Comparison of ENCODE assay signal across 14 cellular contexts in the genomic region with DNA sequence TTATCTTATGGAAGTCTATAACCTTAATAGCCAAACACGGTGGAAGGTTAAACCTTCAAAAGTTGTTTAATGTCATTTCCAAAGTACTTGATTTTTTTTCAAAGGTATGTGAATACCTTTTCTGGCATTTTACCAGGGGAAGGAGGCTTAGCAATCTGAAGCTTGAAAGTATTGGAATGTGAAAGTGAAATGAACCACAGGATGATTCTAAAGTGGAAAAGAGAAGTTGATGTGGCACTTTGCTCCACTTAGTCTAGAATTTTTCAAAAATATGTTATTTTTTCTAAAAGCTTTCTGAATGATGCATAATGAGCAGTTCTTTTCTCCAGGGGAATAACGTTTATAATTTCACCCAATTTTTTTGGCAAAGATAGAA. TPM values are rescaled to one million over a fixed set of nuclear protein-coding genes. Genes with fewer than 3 reads are reported as not detected.
A peak's percentile ranks its signal among the peaks of the same experiment; 100 is the strongest.
DNase-seq lines count a peak whose midpoint lies in the region; ATAC-seq, FAIRE-seq and TF ChIP-seq lines count a peak whose summit lies in the region.
"Had no signal": no experiment of that assay in that cellular context is flagged by ENCODE, and none has a peak within 500 bp of the region (broad histone marks: within the 10 kb centered on the region; RNA-seq: fewer than 3 reads in every experiment).

No MANE protein-coding gene starts in this region.

- H3K36me3 ChIP-seq in bronchial epithelial cell (ENCODE audit: control insufficient read depth, insufficient read depth, low read length): no peaks in the 10 kb centered on the region
- no peaks in the 10 kb centered on the region for H3K36me3 ChIP-seq in H7 (replicated peaks; ENCODE audit: control insufficient read depth, insufficient read depth, low read length)

- H3K27me3 Mint-ChIP-seq in mesothelial cell of epicardium (ENCODE audit: low read depth): no peaks in the 10 kb centered on the region

- DNase-seq in GM13976 (ENCODE audit: low spot score) (peak; percentile 34), bronchial epithelial cell (ENCODE audit: low read depth) (peak; percentile 18), mesothelial cell of epicardium (ENCODE audit: low spot score in 2 of 2, unreplicated experiment in 2 of 2) (no peak), H7 (no peak), SIG-M5 treated with dmso at 0.1 percent for 504 hours (lab: John Stamatoyannopoulos, UW; ENCODE audit: unreplicated experiment) (no peak)
- no peak for DNase-seq in stimulated activated CD4-positive, alpha-beta T cell treated with anti-CD3 and anti-CD28 coated beads, Interleukin-4, amount 100 ng/mL, for 1 hour
- DNase-seq in activated CD4-positive, CD25-positive, alpha-beta regulatory T cell treated with anti-CD3 and anti-CD28 coated beads, Interleukin-2, amount 50 U/mL, for 72 hours: no peak
- DNase-seq: amniotic stem cell; CD8-positive, alpha-beta T cell; T-helper 9 cell had no signal

- H3K9me3 Mint-ChIP-seq in mesothelial cell of epicardium: peaks cover 4% of the 10 kb centered on the region
- H3K9me3 Mint-ChIP-seq: CD8-positive, alpha-beta T cell had no signal

- H3K4me1 Mint-ChIP-seq in mesothelial cell of epicardium: peaks cover 8% of the 10 kb centered on the region

- H3K4me3 Mint-ChIP-seq in mesothelial cell of epicardium: no peak overlapping the region
- H3K4me3 Mint-ChIP-seq: CD8-positive, alpha-beta T cell had no signal

- peak overlapping the region; percentile 85 for H3K27ac Mint-ChIP-seq in mesothelial cell of epicardium
- H3K27ac Mint-ChIP-seq: CD8-positive, alpha-beta T cell had no signal

- H3K4me3 ChIP-seq in bronchial epithelial cell (ENCODE audit: low read depth, low read length) (no peak overlapping the region), H7 (ENCODE audit: insufficient read depth, low read depth, low read length) (no peak overlapping the region)
- H3K4me3 ChIP-seq: right atrium auricular region, suprapubic skin had no signal

- TF ChIP-seq CTCF in GM13976 (IDR thresholded peaks at IDR 0.05; ENCODE audit: borderline replicate concordance, control extremely low read depth, extremely low read depth, insufficient read depth, missing control alignments) (no peak), bronchial epithelial cell (IDR thresholded peaks at IDR 0.05; ENCODE audit: insufficient read depth, low read length, severe bottlenecking) (no peak), mesothelial cell of epicardium (IDR thresholded peaks at IDR 0.05; ENCODE audit: unreplicated experiment) (no peak)

- ATAC-seq in HG03565 (IDR thresholded peaks at IDR 0.05; ENCODE audit: unreplicated experiment): peak; percentile 48
- ATAC-seq: CD8-positive, alpha-beta T cell; HCT116 had no signal

- H3K27me3 ChIP-seq in bronchial epithelial cell (ENCODE audit: control insufficient read depth, insufficient read depth, low read length) (no peaks in the 10 kb centered on the region), H7 (ENCODE audit: control insufficient read depth, insufficient read depth, low read length) (no peaks in the 10 kb centered on the region)
- H3K27me3 ChIP-seq: right atrium auricular region, suprapubic skin had no signal

- no peak for FAIRE-seq in bronchial epithelial cell (lab: Jason Lieb, UNC)

- in situ Hi-C loops in GM13976 (cut with MboI; ENCODE audit: low sequenced_read_pairs, unreplicated experiment): no loop called here

- peaks cover 12% of the 10 kb centered on the region for H3K36me3 Mint-ChIP-seq in mesothelial cell of epicardium

RNA-seq across cellular contexts. Expression of gene PI4K2B, which starts 19.2 kb away (rescaled TPM):
- total RNA-seq in bronchial epithelial cell: 14.5 and 15.7 TPM in 2 replicates
- total RNA-seq in mesothelial cell of epicardium: 9.1 to 10.1 TPM (median 9.8 TPM) in 3 replicates
- total RNA-seq in H7 (2014; rRNA removed; shearing (Covaris generic)): 14.8 and 18.3 TPM in 2 replicates

RNA-seq across cellular contexts. Expression of gene ZCCHC4, which starts 59.5 kb away (rescaled TPM):
- 8.1 and 12.4 TPM in 2 replicates for total RNA-seq in bronchial epithelial cell
- 13.2 to 15.9 TPM (median 15.4 TPM) in 3 replicates for total RNA-seq in mesothelial cell of epicardium
- 12.4 and 14.6 TPM in 2 replicates for total RNA-seq in H7 (2014; rRNA removed; shearing (Covaris generic))

Comparison
In these comparisons a context has a peak if more than half of its experiments do, and no peak if none do; other contexts are left out.
1. DNase-seq: peak in GM13976 (single experiment) and bronchial epithelial cell (single experiment); none in mesothelial cell of epicardium (0 of 2), H7 (single experiment), SIG-M5 treated with dmso at 0.1 percent for 504 hours (single experiment), stimulated activated CD4-positive, alpha-beta T cell treated with anti-CD3 and anti-CD28 coated beads, Interleukin-4, amount 100 ng/mL, for 1 hour (single experiment) and activated CD4-positive, CD25-positive, alpha-beta regulatory T cell treated with anti-CD3 and anti-CD28 coated beads, Interleukin-2, amount 50 U/mL, for 72 hours (single experiment).